Comparison of ENCODE assay signal across 26 cellular contexts in genomic region chr7:149379625-149380024, GRCh38.
"Had no signal": no experiment of that assay in that cellular context is flagged by ENCODE, and none has a peak within 500 bp of the region (broad histone marks: within the 10 kb centered on the region; RNA-seq: fewer than 3 reads in every experiment).

No MANE protein-coding gene starts in this region.

- H3K9me3 ChIP-seq: testis, thyroid gland, vagina had no signal

- H3K27me3 ChIP-seq: stomach, suprapubic skin, testis, thyroid gland, tibial artery, tibial nerve, transverse colon, upper lobe of left lung, upper lobe of right lung, uterus, vagina had no signal

- H3K4me3 ChIP-seq: stomach, suprapubic skin, testis, thoracic aorta, thyroid gland, tibial artery, tibial nerve, transverse colon, upper lobe of left lung, upper lobe of right lung, uterus, vagina had no signal

- DNase-seq: stimulated activated CD4-positive, alpha-beta T cell treated with anti-CD3 and anti-CD28 coated beads, Interleukin-2, amount 100 ng/mL, for 48 hours; stimulated activated CD4-positive, alpha-beta T cell treated with anti-CD3 and anti-CD28 coated beads, Interleukin-4, amount 100 ng/mL, for 1 hour; stimulated activated CD4-positive, alpha-beta T cell treated with anti-CD3 and anti-CD28 coated beads, Interleukin-4, amount 100 ng/mL, for 24 hours; stimulated activated CD4-positive, alpha-beta T cell treated with anti-CD3 and anti-CD28 coated beads, Interleukin-4, amount 100 ng/mL, for 4 hours; stimulated activated CD8-positive, alpha-beta memory T cell treated with anti-CD3 and anti-CD28 coated beads, Interleukin-4, amount 100 ng/mL, for 48 hours; stimulated activated naive B cell treated with anti-CD40 and anti-IgM and Interleukin-4, amounts not matched to agents 10 μg/mL and 1 μg/mL and 100 μg/mL, for 72 hours; stimulated activated naive CD4-positive, alpha-beta T cell; stimulated activated naive CD4-positive, alpha-beta T cell treated with Interleukin-2 at 50 U/mL for 16 hours; stimulated activated naive CD8-positive, alpha-beta T cell treated with anti-CD3 and anti-CD28 coated beads, Interleukin-15, amount 100 ng/mL, for 72 hours; stimulated activated naive CD8-positive, alpha-beta T cell treated with anti-CD3 and anti-CD28 coated beads, Interleukin-15, Interleukin-2, amounts not matched to agents 100 U/mL and 50 U/mL, for 24 hours; stomach; substantia nigra; testis; thyroid gland; tibial artery; transverse colon; trophoblast cell; upper lobe of left lung; upper lobe of right lung; uterus had no signal

- ATAC-seq: stimulated activated effector memory CD8-positive, alpha-beta T cell treated with anti-CD3 and anti-CD28 coated beads, Interleukin-12 subunit alpha, Interleukin-12 subunit beta, amount 100 ng/mL, for 72 hours; stimulated activated memory B cell treated with anti-CD40 and anti-IgM and Interleukin-4, amounts not matched to agents 10 μg/mL and 1 μg/mL and 100 μg/mL, for 72 hours; stimulated activated naive B cell treated with anti-CD40 and anti-IgM and Interleukin-4, amounts not matched to agents 10 μg/mL and 1 μg/mL and 100 μg/mL, for 72 hours; stimulated activated naive CD8-positive, alpha-beta T cell treated with anti-CD3 and anti-CD28 coated beads, Interleukin-15, amount 100 ng/mL, for 72 hours; stimulated activated naive CD8-positive, alpha-beta T cell treated with anti-CD3 and anti-CD28 coated beads, Interleukin-15, Interleukin-2, amounts not matched to agents 100 U/mL and 50 U/mL, for 24 hours; upper lobe of right lung had no signal

- H3K4me1 ChIP-seq: stomach, suprapubic skin, testis, thyroid gland, tibial artery, tibial nerve, transverse colon, upper lobe of left lung, upper lobe of right lung, uterus, vagina had no signal

- H3K36me3 ChIP-seq: stomach, suprapubic skin, thoracic aorta, thyroid gland, tibial artery, tibial nerve, transverse colon, upper lobe of left lung, upper lobe of right lung, uterus, vagina had no signal

- H3K27ac ChIP-seq: stomach, suprapubic skin, testis, thoracic aorta, thyroid gland, tibial artery, tibial nerve, transverse colon, upper lobe of left lung, upper lobe of right lung, uterus, vagina had no signal
